ENCODE assay signal across 10 cellular contexts in the genomic region with DNA sequence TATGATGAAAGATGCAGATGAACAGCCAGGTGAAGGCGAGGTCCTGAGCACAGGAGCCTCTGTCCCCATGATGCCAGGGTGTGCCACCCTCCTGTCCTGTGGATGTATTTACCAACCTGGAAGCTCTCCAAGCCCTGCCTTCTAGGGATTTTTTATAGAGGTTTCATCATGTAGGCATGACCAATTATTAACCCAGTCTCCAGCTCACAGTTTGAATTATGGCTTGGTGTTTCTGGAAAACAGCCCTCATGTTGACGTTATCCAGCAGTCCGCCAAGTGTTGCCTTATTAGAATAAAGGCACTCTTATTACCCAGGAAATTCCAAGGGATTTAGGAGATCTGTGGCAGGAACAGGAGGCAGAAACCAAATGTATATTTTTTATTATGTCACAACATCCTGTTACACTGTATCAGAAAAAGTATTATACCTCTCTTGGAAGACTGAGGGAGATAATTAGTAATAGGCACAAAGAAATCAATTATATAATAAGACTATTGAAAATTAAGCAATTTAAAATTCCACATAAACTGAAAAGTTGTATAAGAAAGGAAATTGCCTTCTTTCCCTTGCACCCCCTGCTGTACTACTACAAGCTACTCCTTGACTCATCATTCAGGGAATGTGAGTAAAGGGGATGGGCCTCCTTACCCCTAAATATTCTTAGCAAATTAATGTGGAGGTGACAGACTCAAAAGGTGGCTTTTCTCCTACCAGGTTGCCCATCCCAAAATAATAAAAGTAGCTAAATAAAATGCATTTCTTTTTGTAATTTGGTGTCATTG.
DNase-seq lines count a peak whose midpoint lies in the region; ATAC-seq and TF ChIP-seq lines count a peak whose summit lies in the region.
"Had no signal": no experiment of that assay in that cellular context is flagged by ENCODE, and none has a peak within 500 bp of the region (broad histone marks: within the 10 kb centered on the region; RNA-seq: fewer than 3 reads in every experiment).

No MANE protein-coding gene starts in this region.

- H3K9me3 ChIP-seq in prostate gland (no peaks in the 10 kb centered on the region), H9 (ENCODE audit: control insufficient read depth, low read depth, low read length) (no peaks in the 10 kb centered on the region), Karpas-422 (ENCODE audit: low read length) (no peaks in the 10 kb centered on the region)

- 25% methylated on average over 3 of the region's 3 CpGs for WGBS in prostate gland
- no CpG with 5 or more reads among the region's 3 CpGs for WGBS in H9 (ENCODE audit: extremely low coverage, insufficient read length, low lambda C conversion rate)

- H3K9ac ChIP-seq in H9 (ENCODE audit: extremely low read depth, insufficient read length, low read length): no peak overlapping the region
- no peak overlapping the region for H3K9ac ChIP-seq in Karpas-422 (ENCODE audit: low read length)

- no peak overlapping the region for H2BK120ac ChIP-seq in H9 (ENCODE audit: low read depth, low read length, poor library complexity, severe bottlenecking)

- H3K27me3 Mint-ChIP-seq in H9 (ENCODE audit: low read depth): no peaks in the 10 kb centered on the region

- no peaks in the 10 kb centered on the region; a peak in 1 of 5 replicates for H3K9me3 Mint-ChIP-seq in H9

- ATAC-seq in HG03108 (IDR thresholded peaks at IDR 0.05; ENCODE audit: unreplicated experiment): no peak
- no peak for ATAC-seq in HG03442 (IDR thresholded peaks at IDR 0.05; ENCODE audit: unreplicated experiment)

- 0 out of 2 replicates have a peak, but pooled peaks cover 2% of the 10 kb centered on the region for H3K9me2 ChIP-seq in Karpas-422 (replicated peaks; ENCODE audit: insufficient read depth, low read length)

- no peak overlapping the region for H4K5ac ChIP-seq in H9 (ENCODE audit: insufficient read length, low read depth, low read length)

- H4K91ac ChIP-seq in H9 (ENCODE audit: insufficient read length, low read depth, low read length): no peak overlapping the region

- H3K27ac ChIP-seq in prostate gland (no peak overlapping the region), H9 (ENCODE audit: insufficient read length, low read depth, low read length) (no peak overlapping the region), Karpas-422 (ENCODE audit: low read length) (no peak overlapping the region)

- H4K20me1 ChIP-seq in H9 (ENCODE audit: control insufficient read depth, insufficient read depth, insufficient read length) (no peaks in the 10 kb centered on the region), Karpas-422 (ENCODE audit: insufficient read depth, low read depth, low read length) (no peaks in the 10 kb centered on the region)

- H3K79me1 ChIP-seq in H9 (ENCODE audit: insufficient read depth, low read depth, low read length, poor library complexity, severe bottlenecking): no peaks in the 10 kb centered on the region

- H3K4me3 ChIP-seq in epithelial cell of proximal tubule (ENCODE audit: low read depth, low read length): no peak overlapping the region
- no peak overlapping the region for H3K4me3 ChIP-seq in prostate gland
- no peak overlapping the region for H3K4me3 ChIP-seq in Karpas-422 (ENCODE audit: low read length)

- H3K4me1 ChIP-seq in prostate gland (replicated peaks) (no peaks in the 10 kb centered on the region), H9 (ENCODE audit: insufficient read depth, low read length) (no peaks in the 10 kb centered on the region; the same call in 1 of the 2 replicates), Karpas-422 (ENCODE audit: low read length) (no peaks in the 10 kb centered on the region)

- H3K79me2 ChIP-seq in H9 (ENCODE audit: insufficient read depth, low read length): no peaks in the 10 kb centered on the region
- no peaks in the 10 kb centered on the region for H3K79me2 ChIP-seq in Karpas-422 (ENCODE audit: low read length)

- H2AFZ ChIP-seq in H9 (ENCODE audit: low read length) (no peak overlapping the region), Karpas-422 (ENCODE audit: low read length) (no peak overlapping the region)

- no peak overlapping the region for H3K23ac ChIP-seq in H9 (ENCODE audit: insufficient read length, low read depth, low read length)

- no peak overlapping the region for H2BK5ac ChIP-seq in H9 (ENCODE audit: insufficient read length, low read length)

- H3K23me2 ChIP-seq in H9 (ENCODE audit: insufficient read length, low read depth, low read length, poor library complexity, severe bottlenecking): no peaks in the 10 kb centered on the region

- H3K4me2 ChIP-seq in H9 (ENCODE audit: insufficient read depth, insufficient read length, low read length): no peak overlapping the region
- no peak overlapping the region for H3K4me2 ChIP-seq in Karpas-422 (ENCODE audit: low read depth, low read length, poor library complexity, severe bottlenecking)

- H3K36me3 ChIP-seq in prostate gland (no peaks in the 10 kb centered on the region), Karpas-422 (ENCODE audit: insufficient read depth, low read length) (no peaks in the 10 kb centered on the region)

- no peak overlapping the region for H3K14ac ChIP-seq in H9 (ENCODE audit: insufficient read depth, low read length)

- H3K4me3 Mint-ChIP-seq in H9: no peak overlapping the region

- H3K27me3 ChIP-seq in prostate gland (replicated peaks; ENCODE audit: insufficient read depth) (no peaks in the 10 kb centered on the region), H9 (ENCODE audit: insufficient read depth, low read length) (no peaks in the 10 kb centered on the region), Karpas-422 (ENCODE audit: low read length) (no peaks in the 10 kb centered on the region)

- DNase-seq in DMS153 treated with DMSO at 0.1 percent for 48 hours (lab: John Stamatoyannopoulos, UW; ENCODE audit: unreplicated experiment): peak; percentile 80
- DNase-seq in NCI-H2081 (lab: John Stamatoyannopoulos, UW): peak; percentile 42 to 79
- DNase-seq in epithelial cell of proximal tubule (ENCODE audit: low read depth): peak; percentile 93
- peak; percentile 68 for DNase-seq in prostate gland (ENCODE audit: low spot score)
- DNase-seq in H9: no peak
- DNase-seq in Karpas-422: no peak
- DNase-seq: stimulated activated CD4-positive, alpha-beta T cell treated with anti-CD3 and anti-CD28 coated beads, Interleukin-4, amount 100 ng/mL, for 1 hour; T-helper 2 cell had no signal

- no peaks in the 10 kb centered on the region for H3K36me3 Mint-ChIP-seq in H9 (ENCODE audit: insufficient read depth in 1 of 3, low read depth in 3 of 3)

- H2AK5ac ChIP-seq in H9 (ENCODE audit: insufficient read length, low read length): no peak overlapping the region

- no peak overlapping the region for H3K56ac ChIP-seq in H9 (ENCODE audit: insufficient read length, low read depth, low read length)

- H3T11ph ChIP-seq in H9 (ENCODE audit: low read length): no peak overlapping the region

- TF ChIP-seq POLR2A in prostate gland (IDR thresholded peaks at IDR 0.05): no peak

- no peak overlapping the region for H4K8ac ChIP-seq in H9 (replicated peaks; ENCODE audit: insufficient read length, low read depth, low read length)

- H3K27ac Mint-ChIP-seq in H9: no peak overlapping the region; a peak in 1 of 7 replicates

- no peak overlapping the region for H3K4ac ChIP-seq in H9 (ENCODE audit: low read depth, low read length)

- H2BK12ac ChIP-seq in H9 (ENCODE audit: insufficient read length, low read depth, low read length): no peak overlapping the region

- intact Hi-C loops in prostate gland (cut with DNase I): no loop called here

- TF ChIP-seq CTCF in epithelial cell of proximal tubule (conservative IDR thresholded peaks at IDR 0.05; ENCODE audit: low read depth, low read length): no peak
- TF ChIP-seq CTCF in prostate gland (IDR thresholded peaks at IDR 0.05): no peak
- no peak for TF ChIP-seq CTCF in H9 (conservative IDR thresholded peaks at IDR 0.05)

- H3K4me1 Mint-ChIP-seq in H9: peaks cover 8 to 10% of the 10 kb centered on the region in 2 experiments

- no peak overlapping the region for H3K18ac ChIP-seq in H9 (ENCODE audit: insufficient read length, low read depth, low read length)

- no peak overlapping the region for H2BK20ac ChIP-seq in H9 (ENCODE audit: low read depth, low read length, poor library complexity, severe bottlenecking)

- H2BK15ac ChIP-seq in H9 (ENCODE audit: low read depth, low read length): no peak overlapping the region

Comparison
In these comparisons a context has a peak if more than half of its experiments do, and no peak if none do; other contexts are left out.
1. DNase-seq: peak in DMS153 treated with DMSO at 0.1 percent for 48 hours (single experiment), NCI-H2081 (2 of 2), epithelial cell of proximal tubule (single experiment) and prostate gland (single experiment); none in H9 (single experiment) and Karpas-422 (single experiment).